ENCODE assay signal across 9 cellular contexts in the genomic region with DNA sequence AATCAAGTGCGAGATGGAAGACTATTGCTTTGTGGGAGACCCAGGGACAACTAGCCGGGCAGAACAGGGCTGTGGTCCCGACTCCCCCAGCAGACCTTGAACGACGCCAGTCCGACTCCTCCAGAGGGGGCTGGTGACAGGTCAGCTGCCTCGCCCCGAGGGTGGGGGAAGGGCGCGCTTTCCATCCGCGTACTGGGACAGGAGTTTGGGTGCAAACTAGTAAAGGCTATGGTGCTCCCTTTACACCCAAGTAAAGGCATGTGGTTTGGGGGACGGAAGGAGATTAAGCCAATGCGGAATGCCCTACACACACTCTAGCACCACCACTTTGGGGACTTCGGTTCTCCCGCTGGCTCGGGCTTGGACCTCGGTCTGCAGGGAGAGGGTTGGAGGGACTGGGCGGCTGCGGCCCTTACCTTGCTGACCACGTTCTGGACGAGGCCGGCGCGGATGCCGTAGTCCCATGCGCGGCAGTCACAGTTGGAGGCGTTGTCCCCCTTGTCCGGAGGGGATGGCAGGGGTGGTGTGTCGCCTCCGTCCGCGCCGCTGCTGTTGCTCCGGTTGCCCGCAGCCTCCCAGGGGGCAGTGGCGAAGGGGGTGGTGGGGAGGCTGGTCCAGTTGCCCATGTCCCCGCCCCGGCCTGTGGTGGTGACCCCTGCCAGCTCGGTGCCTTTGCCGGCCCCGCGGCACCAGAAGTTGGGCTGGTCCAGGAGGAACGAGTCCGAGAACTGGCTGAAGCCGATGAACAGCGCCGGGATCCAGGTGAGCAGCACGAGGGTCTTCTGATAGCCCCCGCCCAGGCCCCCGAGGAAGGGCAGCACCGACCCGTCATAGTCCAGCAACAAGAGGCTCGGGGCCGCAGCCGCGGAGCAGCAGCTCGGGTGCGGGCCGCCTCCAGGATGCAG. TPM values are rescaled to one million over a fixed set of nuclear protein-coding genes. Genes with fewer than 3 reads are reported as not detected.
DNase-seq lines count a peak whose midpoint lies in the region; ATAC-seq and TF ChIP-seq lines count a peak whose summit lies in the region.
"Had no signal": no experiment of that assay in that cellular context is flagged by ENCODE, and none has a peak within 500 bp of the region (broad histone marks: within the 10 kb centered on the region; RNA-seq: fewer than 3 reads in every experiment).

No MANE protein-coding gene starts in this region.

- H3K4me1 ChIP-seq in foreskin keratinocyte: peaks cover 12% of the 10 kb centered on the region
- peaks cover 22% of the 10 kb centered on the region for H3K4me1 ChIP-seq in parathyroid adenoma

- intact Hi-C loops in activated CD4-positive, alpha-beta memory T cell treated with anti-CD3 and anti-CD28 coated beads for 36 hours (cut with micrococcal nuclease): loop anchor here (5.0 kb wide), 4 partner anchors 43 to 682 kb away; a partner anchor contains a TSS

- peak overlapping the region; percentile 81 for H3K4me3 ChIP-seq in parathyroid adenoma (ENCODE audit: low read depth, low read length)

- peaks cover 15% of the 10 kb centered on the region for H3K79me2 ChIP-seq in parathyroid adenoma

- TF ChIP-seq CTCF in VCaP (conservative IDR thresholded peaks at IDR 0.05) (no peak), foreskin keratinocyte (conservative IDR thresholded peaks at IDR 0.05) (peak; percentile 3), parathyroid adenoma (IDR thresholded peaks at IDR 0.05) (no peak)

- no peaks in the 10 kb centered on the region for H3K36me3 ChIP-seq in parathyroid adenoma (ENCODE audit: control insufficient read depth, insufficient read depth, low read length)

- CTCF ChIA-PET in activated CD4-positive, alpha-beta memory T cell treated with anti-CD3 and anti-CD28 coated beads for 36 hours (lab: Charles Lee): interaction anchor here (1.2 to 1.8 kb wide), 3 partner anchors 24 to 276 kb away, joined by 3 to 7 read pairs (median 3); no protein-coding TSS in a partner anchor
- CTCF ChIA-PET in activated CD4-positive, alpha-beta memory T cell treated with anti-CD3 and anti-CD28 coated beads, Interleukin-2, amount 10 ng/mL, durations not matched to agents 7 days and 5 days (lab: Charles Lee): no interaction called here

- POLR2A ChIA-PET in activated CD4-positive, alpha-beta memory T cell treated with anti-CD3 and anti-CD28 coated beads for 36 hours (lab: Charles Lee): no interaction called here
- POLR2A ChIA-PET in activated CD4-positive, alpha-beta memory T cell treated with anti-CD3 and anti-CD28 coated beads, Interleukin-2, amount 10 ng/mL, durations not matched to agents 7 days and 5 days (lab: Charles Lee): no interaction called here

- no peaks in the 10 kb centered on the region for H3K9me3 Mint-ChIP-seq in activated CD4-positive, alpha-beta memory T cell treated with anti-CD3 and anti-CD28 coated beads for 36 hours
- H3K9me3 Mint-ChIP-seq in activated CD4-positive, alpha-beta memory T cell treated with anti-CD3 and anti-CD28 coated beads, Interleukin-2, amount 10 ng/mL, durations not matched to agents 7 days and 5 days: no peaks in the 10 kb centered on the region
- H3K9me3 Mint-ChIP-seq: brain had no signal

- H3K9me3 ChIP-seq in parathyroid adenoma (ENCODE audit: control insufficient read depth, low read length): no peaks in the 10 kb centered on the region

- peaks cover 7% of the 10 kb centered on the region for H3K27me3 Mint-ChIP-seq in activated CD4-positive, alpha-beta memory T cell treated with anti-CD3 and anti-CD28 coated beads for 36 hours
- H3K27me3 Mint-ChIP-seq in activated CD4-positive, alpha-beta memory T cell treated with anti-CD3 and anti-CD28 coated beads, Interleukin-2, amount 10 ng/mL, durations not matched to agents 7 days and 5 days: peaks cover 37% of the 10 kb centered on the region
- H3K27me3 Mint-ChIP-seq: brain had no signal

- H3K27me3 ChIP-seq in foreskin keratinocyte: peaks cover 36% of the 10 kb centered on the region
- H3K27me3 ChIP-seq in parathyroid adenoma (ENCODE audit: control insufficient read depth, insufficient read depth, low read length): no peaks in the 10 kb centered on the region

- no peak for ATAC-seq in foreskin keratinocyte
- no peak for ATAC-seq in GM21528 (IDR thresholded peaks at IDR 0.05; ENCODE audit: low FRiP score, unreplicated experiment)
- ATAC-seq in GM19455 (IDR thresholded peaks at IDR 0.05; ENCODE audit: unreplicated experiment): no peak
- no peak for ATAC-seq in GM21529 (IDR thresholded peaks at IDR 0.05; ENCODE audit: unreplicated experiment)

- peak; percentile 32 for DNase-seq in activated CD4-positive, alpha-beta memory T cell treated with anti-CD3 and anti-CD28 coated beads for 36 hours
- no peak for DNase-seq in activated CD4-positive, alpha-beta memory T cell treated with anti-CD3 and anti-CD28 coated beads, Interleukin-2, amount 10 ng/mL, durations not matched to agents 7 days and 5 days
- no peak for DNase-seq in foreskin keratinocyte

- H3K4me1 Mint-ChIP-seq in activated CD4-positive, alpha-beta memory T cell treated with anti-CD3 and anti-CD28 coated beads for 36 hours (ENCODE audit: low read depth): peaks cover 12% of the 10 kb centered on the region
- peaks cover 5% of the 10 kb centered on the region for H3K4me1 Mint-ChIP-seq in activated CD4-positive, alpha-beta memory T cell treated with anti-CD3 and anti-CD28 coated beads, Interleukin-2, amount 10 ng/mL, durations not matched to agents 7 days and 5 days

- peak overlapping the region; percentile 89 for H3K27ac ChIP-seq in VCaP
- H3K27ac ChIP-seq in foreskin keratinocyte: no peak overlapping the region
- no peak overlapping the region for H3K27ac ChIP-seq in parathyroid adenoma

- peak overlapping the region; percentile 63 for H2AFZ ChIP-seq in parathyroid adenoma

- H3K4me2 ChIP-seq in parathyroid adenoma (ENCODE audit: low read length): peak overlapping the region; percentile 72

- peak overlapping the region; percentile 65 for H3K9ac ChIP-seq in parathyroid adenoma

- no peak overlapping the region for H3K4me3 Mint-ChIP-seq in activated CD4-positive, alpha-beta memory T cell treated with anti-CD3 and anti-CD28 coated beads for 36 hours
- no peak overlapping the region for H3K4me3 Mint-ChIP-seq in activated CD4-positive, alpha-beta memory T cell treated with anti-CD3 and anti-CD28 coated beads, Interleukin-2, amount 10 ng/mL, durations not matched to agents 7 days and 5 days
- H3K4me3 Mint-ChIP-seq: brain had no signal

- no peak overlapping the region for H3K27ac Mint-ChIP-seq in activated CD4-positive, alpha-beta memory T cell treated with anti-CD3 and anti-CD28 coated beads for 36 hours
- H3K27ac Mint-ChIP-seq in activated CD4-positive, alpha-beta memory T cell treated with anti-CD3 and anti-CD28 coated beads, Interleukin-2, amount 10 ng/mL, durations not matched to agents 7 days and 5 days: no peak overlapping the region

- H3K36me3 Mint-ChIP-seq in activated CD4-positive, alpha-beta memory T cell treated with anti-CD3 and anti-CD28 coated beads for 36 hours: no peaks in the 10 kb centered on the region
- no peaks in the 10 kb centered on the region for H3K36me3 Mint-ChIP-seq in activated CD4-positive, alpha-beta memory T cell treated with anti-CD3 and anti-CD28 coated beads, Interleukin-2, amount 10 ng/mL, durations not matched to agents 7 days and 5 days (ENCODE audit: low read depth)

RNA-seq across cellular contexts. Expression of a gene that starts 1.1 kb away (rescaled TPM):
- total RNA-seq in activated CD4-positive, alpha-beta memory T cell treated with anti-CD3 and anti-CD28 coated beads for 36 hours: 1 to 10 TPM in 1 of 2 experiments, under 1 TPM in 1; 0.90 to 1.0 TPM
- total RNA-seq in activated CD4-positive, alpha-beta memory T cell treated with anti-CD3 and anti-CD28 coated beads, Interleukin-2, amount 10 ng/mL, durations not matched to agents 7 days and 5 days: under 1 TPM; 0.75 to 0.83 TPM
- 2.2 and 2.8 TPM in 2 replicates for total RNA-seq in foreskin keratinocyte
- 1.1 and 1.3 TPM in 2 replicates for polyA plus RNA-seq in foreskin keratinocyte
